Comparison of ENCODE assay signal across 8 cellular contexts in the genomic region with DNA sequence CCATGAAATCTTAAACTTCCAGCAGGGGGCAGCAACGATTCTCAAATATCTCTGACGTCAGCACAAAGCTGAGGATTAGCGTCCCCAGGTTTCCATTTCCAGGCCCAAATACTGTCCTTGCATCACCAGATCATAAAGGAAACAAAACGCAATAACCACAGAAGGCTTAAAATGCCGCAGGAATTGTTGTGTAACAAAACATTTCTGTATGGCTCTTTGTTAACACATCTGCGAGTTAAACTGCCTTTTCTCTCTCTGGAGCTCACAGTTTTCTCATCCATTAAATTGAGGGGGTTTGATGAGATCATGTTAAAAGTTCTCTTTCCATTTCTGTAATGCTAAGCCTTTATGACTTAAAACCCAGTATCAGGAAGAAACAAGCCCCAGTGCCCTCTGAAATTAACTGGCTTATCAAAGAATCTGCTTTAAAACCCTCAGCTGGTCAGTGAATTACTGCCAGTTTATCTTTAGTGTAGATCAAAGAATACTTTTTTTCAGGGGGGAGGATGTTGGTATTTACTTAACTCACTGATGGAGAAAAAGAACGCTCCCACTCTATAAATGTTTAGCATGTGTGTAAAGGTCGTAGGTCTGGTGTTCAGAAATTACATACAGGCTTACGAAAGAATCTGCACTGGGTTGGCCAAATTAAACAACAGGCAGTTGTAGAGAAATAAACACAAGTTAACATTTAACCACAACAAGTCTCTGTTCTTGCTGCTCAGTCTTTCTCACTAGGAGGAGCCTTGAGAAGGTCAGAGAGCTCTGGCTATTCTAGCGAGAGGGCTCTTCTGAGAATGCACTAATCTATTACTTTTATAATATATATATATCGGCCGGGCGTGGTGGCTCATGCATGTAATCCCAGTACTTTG. TPM values are rescaled to one million over a fixed set of nuclear protein-coding genes. Genes with fewer than 3 reads are reported as not detected.
DNase-seq lines count a peak whose midpoint lies in the region; ATAC-seq and TF ChIP-seq lines count a peak whose summit lies in the region.

No MANE protein-coding gene starts in this region.

- peak; percentile 67 for TF ChIP-seq CTCF in Calu3 (IDR thresholded peaks at IDR 0.05; ENCODE audit: unreplicated experiment)

- CTCF ChIA-PET in Calu3 (lab: Charles Lee): interaction anchor here (0.8 to 2.1 kb wide), 11 partner anchors 9 to 761 kb away, joined by 3 to 14 read pairs (median 4); partner anchors contain the start of genes NOB1, NQO1 and WWP2

- H3K9me3 Mint-ChIP-seq in Calu3 (ENCODE audit: low read depth, unreplicated experiment) (no peaks in the 10 kb centered on the region), memory B cell (no peaks in the 10 kb centered on the region)

- intact Hi-C loops in Calu3 (cut with micrococcal nuclease; ENCODE audit: unreplicated experiment): loop anchor here (2.0 to 5.0 kb wide), 6 partner anchors 28 to 356 kb away; partner anchors contain the start of genes CYB5B, NFAT5 and NOB1

- H3K36me3 Mint-ChIP-seq in Calu3 (ENCODE audit: insufficient read depth, unreplicated experiment) (peaks cover 14% of the 10 kb centered on the region), memory B cell (no peaks in the 10 kb centered on the region)

- peaks cover 16 to 17% of the 10 kb centered on the region in 2 donors for H3K4me1 ChIP-seq in duodenal mucosa (ENCODE audit: control insufficient read depth in 1 of 2, insufficient read depth in 2 of 2, low read length in 2 of 2)

- BruUV-seq in Calu3 (replicated peaks; lab: Mats Ljungman, UMichigan): no TSS peak

- ATAC-seq in HG03108 (IDR thresholded peaks at IDR 0.05; ENCODE audit: unreplicated experiment) (peak; percentile 53), memory B cell (ENCODE audit: low read depth) (peak; percentile 76), GM18502 (IDR thresholded peaks at IDR 0.05; ENCODE audit: poor library complexity, unreplicated experiment) (no peak)

- peak overlapping the region; percentile 70 for H3K27ac ChIP-seq in duodenal mucosa (ENCODE audit: low read depth, low read length)

- no peaks in the 10 kb centered on the region for H3K27me3 ChIP-seq in duodenal mucosa (ENCODE audit: control insufficient read depth in 1 of 2, insufficient read depth in 2 of 2, low read length in 2 of 2)

- H3K27ac Mint-ChIP-seq in Calu3 (ENCODE audit: unreplicated experiment) (peak overlapping the region; percentile 91), memory B cell (peak overlapping the region; percentile 38)

- no peaks in the 10 kb centered on the region for H3K27me3 Mint-ChIP-seq in Calu3 (ENCODE audit: unreplicated experiment)
- no peaks in the 10 kb centered on the region for H3K27me3 Mint-ChIP-seq in memory B cell

- peak overlapping the region; percentile 4 to 43 for H3K9ac ChIP-seq in duodenal mucosa (ENCODE audit: low read depth in 1 of 2, low read length in 2 of 2)

- H3K36me3 ChIP-seq in duodenal mucosa (ENCODE audit: control insufficient read depth in 1 of 2, insufficient read depth in 2 of 2, low read length in 2 of 2): no peaks in the 10 kb centered on the region

- DNase-seq in Calu3 (peak; percentile 83), NCI-H748 (lab: John Stamatoyannopoulos, UW; ENCODE audit: unreplicated experiment) (peak; percentile 74), memory B cell (ENCODE audit: low spot score in 2 of 2) (peak; percentile 71)
- peak; percentile 65 to 79 for DNase-seq in activated CD4-positive, alpha-beta T cell treated with anti-CD3 and anti-CD28 coated beads, Interleukin-2, amount 50 U/mL, for 48 hours
- peak; percentile 66 for DNase-seq in stimulated activated CD8-positive, alpha-beta memory T cell treated with anti-CD3 and anti-CD28 coated beads, Interleukin-12 subunit alpha, Interleukin-12 subunit beta, amount 100 ng/mL, for 1 hour (ENCODE audit: low read depth)

- H3K9me3 ChIP-seq in duodenal mucosa (ENCODE audit: control insufficient read depth in 1 of 2, low read length in 2 of 2): no peaks in the 10 kb centered on the region

- H3K4me3 Mint-ChIP-seq in Calu3 (ENCODE audit: low read depth, unreplicated experiment) (peak overlapping the region; percentile 62), memory B cell (no peak overlapping the region)

- H3K4me1 Mint-ChIP-seq in Calu3 (ENCODE audit: low read depth, unreplicated experiment) (peaks cover 48% of the 10 kb centered on the region), memory B cell (peaks cover 3% of the 10 kb centered on the region)

- H3K4me3 ChIP-seq in duodenal mucosa (ENCODE audit: low read depth in 1 of 2, low read length in 2 of 2): peak overlapping the region; percentile 12 to 45

RNA-seq across cellular contexts. Expression of gene TERF2, which starts 10.6 kb away (rescaled TPM):
- 38.2 and 39.4 TPM in 2 replicates for total RNA-seq in Calu3 (2022)

RNA-seq across cellular contexts. Expression of gene CYB5B, which starts 28.0 kb away (rescaled TPM):
- total RNA-seq in Calu3 (2022): 177 and 179 TPM in 2 replicates

RNA-seq across cellular contexts. Expression of gene TMED6, which starts 44.8 kb away (rescaled TPM):
- total RNA-seq in Calu3 (2022): 1.4 and 1.7 TPM in 2 replicates

RNA-seq across cellular contexts. Expression of gene NIP7, which starts 56.9 kb away (rescaled TPM):
- 55.8 and 59.8 TPM in 2 replicates for total RNA-seq in Calu3 (2022)

RNA-seq across cellular contexts. Expression of gene COG8, which starts 57.1 kb away (rescaled TPM):
- 55.0 and 57.4 TPM in 2 replicates for total RNA-seq in Calu3 (2022)
